In the genomic region with DNA sequence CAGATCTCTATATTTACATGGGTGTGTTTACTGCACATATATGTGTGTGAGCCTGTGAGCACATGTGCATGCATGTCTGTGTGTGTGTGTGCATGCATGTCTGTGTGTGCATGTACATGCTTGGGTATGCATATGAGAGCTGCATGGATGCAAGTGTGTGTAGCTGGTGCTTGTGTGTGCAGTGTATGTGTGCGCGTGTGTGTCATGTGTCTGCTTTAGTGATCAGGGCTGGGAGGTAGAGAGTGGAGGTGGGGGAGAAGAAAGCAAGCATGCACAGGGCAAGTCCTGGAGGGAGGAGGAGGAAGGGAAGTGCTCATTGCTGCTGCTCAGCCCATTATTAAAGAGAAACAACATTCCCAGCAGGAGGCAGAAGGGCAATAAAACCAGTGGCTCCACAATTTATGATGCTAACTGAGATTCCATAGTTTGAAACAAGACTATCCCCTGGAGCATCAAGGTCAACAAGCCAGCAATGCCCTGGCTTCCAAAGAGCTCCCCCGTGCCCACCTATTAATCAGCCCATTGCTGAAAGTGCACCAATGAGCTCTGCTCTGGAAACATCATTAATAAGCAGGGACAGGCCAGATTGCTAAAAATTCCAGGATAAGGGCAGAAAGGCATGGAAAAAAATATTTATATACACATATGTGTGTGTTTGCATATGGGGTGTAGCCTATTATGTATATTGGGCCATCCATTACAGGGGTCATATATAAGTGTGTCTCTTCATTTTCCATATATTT, we compare ENCODE assay signal across 29 cellular contexts.
DNase-seq lines count a peak whose midpoint lies in the region; ATAC-seq and TF ChIP-seq lines count a peak whose summit lies in the region.
"Had no signal": no experiment of that assay in that cellular context is flagged by ENCODE, and none has a peak within 500 bp of the region (broad histone marks: within the 10 kb centered on the region; RNA-seq: fewer than 3 reads in every experiment).

No MANE protein-coding gene starts in this region.

- H3K27me3 ChIP-seq in A673 (replicated peaks; ENCODE audit: insufficient read depth, low read depth, low read length, poor library complexity): no peaks in the 10 kb centered on the region
- no peaks in the 10 kb centered on the region for H3K27me3 ChIP-seq in HUES48 (ENCODE audit: control insufficient read depth, insufficient read depth, low read length)
- H3K27me3 ChIP-seq in ectodermal cell (ENCODE audit: control insufficient read depth, insufficient read depth, low read length, poor library complexity, severe bottlenecking): no peaks in the 10 kb centered on the region
- H3K27me3 ChIP-seq: BLaER1 treated with 17β-estradiol and CSF1 and Interleukin-3, amounts not matched to agents 10 nM and 100 nM; ovary; right atrium auricular region; stomach; tibial nerve had no signal

- POLR2A ChIA-PET in A673 (lab: Charles Lee; ENCODE audit: low non-redundant PET): no interaction called here

- WGBS in ectodermal cell, 2 experiments: 55 to 64% methylated on average over 3 of the region's 3 CpGs

- TF ChIP-seq CTCF in A673 (conservative IDR thresholded peaks at IDR 0.05; ENCODE audit: low read depth, low read length): no peak
- no peak for TF ChIP-seq CTCF in natural killer cell (IDR thresholded peaks at IDR 0.05)

- H3K9me3 ChIP-seq in A673 (ENCODE audit: low read depth, low read length, poor library complexity, severe bottlenecking): no peaks in the 10 kb centered on the region
- no peaks in the 10 kb centered on the region for H3K9me3 ChIP-seq in HUES48 (ENCODE audit: control insufficient read depth, insufficient read depth, low read length)
- no peaks in the 10 kb centered on the region for H3K9me3 ChIP-seq in ectodermal cell (ENCODE audit: control insufficient read depth, low read length)
- H3K9me3 ChIP-seq: BLaER1 treated with 17β-estradiol and CSF1 and Interleukin-3, amounts not matched to agents 10 nM and 100 nM; heart right ventricle; ovary; right atrium auricular region; stomach; tibial nerve had no signal

- H3K27me3 Mint-ChIP-seq in natural killer cell (ENCODE audit: low read depth in 2 of 2): peaks cover 3 to 6% of the 10 kb centered on the region in 2 donors

- no TSS peak for BruUV-seq in A673 (replicated peaks; lab: Mats Ljungman, UMichigan)

- peak; percentile 32 for DNase-seq in A673 (ENCODE audit: low spot score)
- DNase-seq in left kidney (ENCODE audit: low read depth, low spot score): peak; percentile 75
- no peak for DNase-seq in DMS79 treated with DMSO at 0.1 percent for 48 hours (lab: John Stamatoyannopoulos, UW)
- no peak for DNase-seq in stimulated activated effector memory CD8-positive, alpha-beta T cell treated with anti-CD3 and anti-CD28 coated beads, Interleukin-12 subunit alpha, Interleukin-12 subunit beta, amount 100 ng/mL, for 72 hours (ENCODE audit: low spot score in 2 of 2)
- DNase-seq in erythroblast (lab: John Stamatoyannopoulos, UW): no peak
- no peak for DNase-seq in natural killer cell
- DNase-seq: ACHN; activated CD4-positive, alpha-beta T cell treated with anti-CD3 and anti-CD28 coated beads for 1 hour; activated naive CD4-positive, alpha-beta T cell treated with anti-CD3 and anti-CD28 coated beads for 36 hours; activated T-cell treated with anti-CD3 and anti-CD28 coated beads, Interleukin-2, amount 50 U/mL, for 4 hours; Calu3; caudate nucleus; dorsolateral prefrontal cortex; heart right ventricle; kidney glomerular epithelial cell; mammary epithelial cell; NCI-H1694; NCI-H2171; NCI-H526 treated with DMSO at 0.1 percent for 48 hours; ovary; stomach; SW 1271 had no signal

- no peaks in the 10 kb centered on the region for H3K4me1 Mint-ChIP-seq in stimulated activated effector memory CD8-positive, alpha-beta T cell treated with anti-CD3 and anti-CD28 coated beads, Interleukin-12 subunit alpha, Interleukin-12 subunit beta, amount 100 ng/mL, for 72 hours
- H3K4me1 Mint-ChIP-seq in natural killer cell: no peaks in the 10 kb centered on the region

- H3K27ac Mint-ChIP-seq in stimulated activated effector memory CD8-positive, alpha-beta T cell treated with anti-CD3 and anti-CD28 coated beads, Interleukin-12 subunit alpha, Interleukin-12 subunit beta, amount 100 ng/mL, for 72 hours: no peak overlapping the region
- no peak overlapping the region for H3K27ac Mint-ChIP-seq in natural killer cell
- H3K27ac Mint-ChIP-seq: activated naive CD4-positive, alpha-beta T cell treated with anti-CD3 and anti-CD28 coated beads for 36 hours had no signal

- ATAC-seq in stimulated activated effector memory CD8-positive, alpha-beta T cell treated with anti-CD3 and anti-CD28 coated beads, Interleukin-12 subunit alpha, Interleukin-12 subunit beta, amount 100 ng/mL, for 72 hours: no peak
- ATAC-seq in natural killer cell: no peak
- ATAC-seq: activated T-cell treated with anti-CD3 and anti-CD28 coated beads, Interleukin-2, amount 50 U/mL, for 4 hours; heart right ventricle had no signal

- H3K9me3 Mint-ChIP-seq in stimulated activated effector memory CD8-positive, alpha-beta T cell treated with anti-CD3 and anti-CD28 coated beads, Interleukin-12 subunit alpha, Interleukin-12 subunit beta, amount 100 ng/mL, for 72 hours: no peaks in the 10 kb centered on the region
- no peaks in the 10 kb centered on the region for H3K9me3 Mint-ChIP-seq in natural killer cell
- H3K9me3 Mint-ChIP-seq: activated naive CD4-positive, alpha-beta T cell treated with anti-CD3 and anti-CD28 coated beads for 36 hours; activated T-cell treated with anti-CD3 and anti-CD28 coated beads, Interleukin-2, amount 50 U/mL, for 4 hours had no signal

- intact Hi-C loops in A673 (cut with micrococcal nuclease; ENCODE audit: unreplicated experiment): no loop called here
- intact Hi-C loops in natural killer cell (cut with micrococcal nuclease): no loop called here

- H3K4me3 ChIP-seq in A673 (ENCODE audit: low read depth, low read length, poor library complexity, severe bottlenecking) (no peak overlapping the region), HUES48 (ENCODE audit: low read depth, low read length) (peak overlapping the region; percentile 42), ectodermal cell (ENCODE audit: insufficient read depth, low read depth, low read length) (no peak overlapping the region)
- H3K4me3 ChIP-seq: BLaER1 treated with 17β-estradiol and CSF1 and Interleukin-3, amounts not matched to agents 10 nM and 100 nM; dorsolateral prefrontal cortex; heart right ventricle; ovary; right atrium auricular region; stomach; tibial nerve had no signal

- H3K27ac ChIP-seq in A673 (ENCODE audit: low read depth, low read length, poor library complexity, severe bottlenecking) (no peak overlapping the region), HUES48 (ENCODE audit: low read depth, low read length) (peak overlapping the region; percentile 71), ectodermal cell (ENCODE audit: insufficient read depth, low read depth, low read length, poor library complexity, severe bottlenecking) (peak overlapping the region; percentile 74)
- H3K27ac ChIP-seq: BLaER1 treated with 17β-estradiol and CSF1 and Interleukin-3, amounts not matched to agents 10 nM and 100 nM; dorsolateral prefrontal cortex; epithelial cell of prostate; heart right ventricle; HL-60; ovary; right atrium auricular region; stomach; tibial nerve had no signal

- no peak overlapping the region for H3K4me3 Mint-ChIP-seq in stimulated activated effector memory CD8-positive, alpha-beta T cell treated with anti-CD3 and anti-CD28 coated beads, Interleukin-12 subunit alpha, Interleukin-12 subunit beta, amount 100 ng/mL, for 72 hours
- no peak overlapping the region for H3K4me3 Mint-ChIP-seq in natural killer cell
- H3K4me3 Mint-ChIP-seq: activated naive CD4-positive, alpha-beta T cell treated with anti-CD3 and anti-CD28 coated beads for 36 hours; activated T-cell treated with anti-CD3 and anti-CD28 coated beads, Interleukin-2, amount 50 U/mL, for 4 hours had no signal

- H3K9ac ChIP-seq in HUES48 (ENCODE audit: low read depth, low read length): peak overlapping the region; percentile 34; the same call in 1 of the 2 replicates
- H3K9ac ChIP-seq: BLaER1 treated with 17β-estradiol and CSF1 and Interleukin-3, amounts not matched to agents 10 nM and 100 nM had no signal

- H3K36me3 ChIP-seq in A673 (ENCODE audit: insufficient read depth, low read length, poor library complexity, severe bottlenecking) (no peaks in the 10 kb centered on the region), HUES48 (ENCODE audit: control insufficient read depth, insufficient read depth, low read length) (peaks cover 15% of the 10 kb centered on the region; the same call in 1 of the 2 replicates), ectodermal cell (ENCODE audit: control insufficient read depth, insufficient read depth, low read length) (no peaks in the 10 kb centered on the region)
- H3K36me3 ChIP-seq: BLaER1 treated with 17β-estradiol and CSF1 and Interleukin-3, amounts not matched to agents 10 nM and 100 nM; heart right ventricle; ovary; right atrium auricular region; stomach; tibial nerve had no signal

- no peak for TF ChIP-seq POLR2A in erythroblast (IDR thresholded peaks at IDR 0.05; ENCODE audit: low read length)

- H3K4me1 ChIP-seq in A673 (ENCODE audit: insufficient read depth, low read length, poor library complexity, severe bottlenecking) (peaks cover 31% of the 10 kb centered on the region), HUES48 (ENCODE audit: control insufficient read depth, insufficient read depth, low read length) (peaks cover 47% of the 10 kb centered on the region), ectodermal cell (ENCODE audit: control insufficient read depth, insufficient read depth, low read length) (peaks cover 28% of the 10 kb centered on the region)

- H3K36me3 Mint-ChIP-seq in stimulated activated effector memory CD8-positive, alpha-beta T cell treated with anti-CD3 and anti-CD28 coated beads, Interleukin-12 subunit alpha, Interleukin-12 subunit beta, amount 100 ng/mL, for 72 hours: no peaks in the 10 kb centered on the region
- H3K36me3 Mint-ChIP-seq in natural killer cell: no peaks in the 10 kb centered on the region

- CTCF ChIA-PET in A673 (lab: Charles Lee): no interaction called here

Comparison
In these comparisons a context has a peak if more than half of its experiments do, and no peak if none do; other contexts are left out.
1. DNase-seq: peak in A673 (single experiment) and left kidney (single experiment); none in DMS79 treated with DMSO at 0.1 percent for 48 hours (single experiment), stimulated activated effector memory CD8-positive, alpha-beta T cell treated with anti-CD3 and anti-CD28 coated beads, Interleukin-12 subunit alpha, Interleukin-12 subunit beta, amount 100 ng/mL, for 72 hours (0 of 2), erythroblast (0 of 2) and natural killer cell (single experiment).